33 cellular contexts compared by ENCODE assay signal in genomic region chr11:25048632-25049031, GRCh38.
"Had no signal": no experiment of that assay in that cellular context is flagged by ENCODE, and none has a peak within 500 bp of the region (broad histone marks: within the 10 kb centered on the region; RNA-seq: fewer than 3 reads in every experiment).

No MANE protein-coding gene starts in this region.

- FAIRE-seq: astrocyte, colon, TTC549 had no signal

- H3K9me3 ChIP-seq: adrenal gland, body of pancreas, breast epithelium had no signal

- ATAC-seq: activated CD4-positive, alpha-beta T cell treated with anti-CD3 and anti-CD28 coated beads for 36 hours; activated CD4-positive, CD25-positive, alpha-beta regulatory T cell treated with anti-CD3 and anti-CD28 coated beads, Interleukin-2, amount 50 U/mL, for 24 hours; activated CD8-positive, alpha-beta memory T cell treated with anti-CD3 and anti-CD28 coated beads, Interleukin-2, amount 10 ng/mL, durations not matched to agents 7 days and 5 days; activated CD8-positive, alpha-beta T cell treated with anti-CD3 and anti-CD28 coated beads, Interleukin-2, amount 10 ng/mL, durations not matched to agents 7 days and 5 days; activated naive CD4-positive, alpha-beta T cell treated with anti-CD3 and anti-CD28 coated beads, Interleukin-2, amount 50 U/mL, for 72 hours; body of pancreas had no signal

- H3K27ac ChIP-seq: adrenal gland, body of pancreas, brain microvascular endothelial cell, breast epithelium, VCaP had no signal

- H3K27me3 ChIP-seq: adrenal gland, body of pancreas, brain microvascular endothelial cell, breast epithelium had no signal

- H3K4me3 ChIP-seq: adrenal gland, body of pancreas, breast epithelium had no signal

- H3K36me3 ChIP-seq: adrenal gland, brain microvascular endothelial cell, breast epithelium had no signal

- DNase-seq: activated CD4-positive, alpha-beta memory T cell treated with anti-CD3 and anti-CD28 coated beads, Interleukin-2, amount 10 ng/mL, durations not matched to agents 7 days and 5 days; activated CD4-positive, alpha-beta T cell treated with anti-CD3 and anti-CD28 coated beads for 1 hour; activated CD4-positive, alpha-beta T cell treated with anti-CD3 and anti-CD28 coated beads for 36 hours; activated CD4-positive, alpha-beta T cell treated with anti-CD3 and anti-CD28 coated beads for 48 hours; activated CD4-positive, alpha-beta T cell treated with anti-CD3 and anti-CD28 coated beads, Interleukin-2, amount 10 ng/mL, durations not matched to agents 7 days and 5 days; activated CD4-positive, alpha-beta T cell treated with anti-CD3 and anti-CD28 coated beads, Interleukin-2, amount 50 U/mL, for 48 hours; activated CD4-positive, CD25-positive, alpha-beta regulatory T cell; activated CD8-positive, alpha-beta memory T cell treated with anti-CD3 and anti-CD28 coated beads for 24 hours; activated CD8-positive, alpha-beta memory T cell treated with anti-CD3 and anti-CD28 coated beads, Interleukin-2, amount 10 ng/mL, durations not matched to agents 7 days and 5 days; activated CD8-positive, alpha-beta memory T cell treated with anti-CD3 and anti-CD28 coated beads, Interleukin-2, amount 50 U/mL, for 48 hours; activated CD8-positive, alpha-beta T cell treated with anti-CD3 and anti-CD28 coated beads, Interleukin-2, amount 10 ng/mL, durations not matched to agents 7 days and 5 days; activated effector memory CD4-positive, alpha-beta T cell treated with Interleukin-2 at 50 U/mL for 16 hours; activated gamma-delta T cell; activated naive CD4-positive, alpha-beta T cell treated with anti-CD3 and anti-CD28 coated beads for 36 hours; activated naive CD4-positive, alpha-beta T cell treated with anti-CD3 and anti-CD28 coated beads, Interleukin-2, amount 50 U/mL, for 16 hours; activated naive CD8-positive, alpha-beta T cell treated with anti-CD3 and anti-CD28 coated beads for 36 hours; activated T-cell treated with anti-CD3 and anti-CD28 coated beads, Interleukin-2, amount 50 U/mL, for 24 hours; activated T-cell treated with anti-CD3 and anti-CD28 coated beads, Interleukin-2, amount 50 U/mL, for 48 hours; adrenal gland; amniotic stem cell; aorta; body of pancreas; brain microvascular endothelial cell; central memory CD4-positive, alpha-beta T cell; T-helper 2 cell; T-helper 9 cell had no signal
